1 cellular context compared by ENCODE assay signal in the genomic region with DNA sequence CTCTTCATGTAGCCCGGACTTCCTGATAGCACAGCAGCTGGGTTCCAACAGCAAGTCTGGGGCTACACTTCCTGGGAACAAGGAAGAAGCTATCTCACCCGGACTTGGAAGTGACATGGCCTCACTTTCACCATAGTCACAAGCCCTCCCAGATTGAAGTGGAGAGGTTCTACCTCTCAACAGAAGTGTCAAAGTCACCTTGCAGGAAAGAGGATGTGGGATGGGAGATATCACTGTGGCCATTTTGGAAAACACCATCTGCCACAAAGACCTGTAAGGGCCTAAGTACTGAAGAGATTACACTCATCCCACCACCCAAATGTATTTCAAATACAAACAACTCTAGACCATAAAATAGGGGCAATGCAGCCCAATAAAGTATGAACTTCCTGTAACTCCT.
TF ChIP-seq lines count a peak whose summit lies in the region.

No MANE protein-coding gene starts in this region.

TF ChIP-seq in GM12878, 131 proteins besides CTCF, POLR2A, EP300 and RAD21:
- TF ChIP-seq MYC (IDR thresholded peaks at IDR 0.05; ENCODE audit: insufficient read depth, insufficient read length, insufficient replicate concordance, low read length, severe bottlenecking) (no peak), SPI1 (IDR thresholded peaks at IDR 0.05; ENCODE audit: borderline replicate concordance, insufficient read depth, low read depth, low read length) (peak; percentile 61; the same call in 1 of the 2 replicates)
TF ChIP-seq in GM12878: peak in this region for 1.
